ENCODE assay signal across 1 cellular context in genomic region chr16:51119576-51120288, GRCh38.
A peak's percentile ranks its signal among the peaks of the same experiment; 100 is the strongest.
TF ChIP-seq lines count a peak whose summit lies in the region.

No MANE protein-coding gene starts in this region.

TF ChIP-seq in HepG2, 621 proteins besides CTCF, POLR2A, EP300 and RAD21 (continued from another document and continues in another):
- no peak for TF ChIP-seq MNT (IDR thresholded peaks at IDR 0.05)
- TF ChIP-seq HNF1B (CRISPR knock-in tag; IDR thresholded peaks at IDR 0.05): no peak
- no peak for TF ChIP-seq CBX1 (IDR thresholded peaks at IDR 0.05; ENCODE audit: low read depth)
- no peak for TF ChIP-seq DZIP1 (CRISPR knock-in tag; IDR thresholded peaks at IDR 0.05)
- TF ChIP-seq U2AF2 (IDR thresholded peaks at IDR 0.05; ENCODE audit: low read depth, low read length): no peak
- TF ChIP-seq KLF9 (CRISPR knock-in tag; IDR thresholded peaks at IDR 0.05; ENCODE audit: low read depth): no peak
- TF ChIP-seq ISL2 (CRISPR knock-in tag; IDR thresholded peaks at IDR 0.05): peak; percentile 44; the same call in 1 of the 2 replicates
- no peak for TF ChIP-seq TEF (CRISPR knock-in tag; IDR thresholded peaks at IDR 0.05)
- TF ChIP-seq MTA1 (CRISPR knock-in tag; IDR thresholded peaks at IDR 0.05; ENCODE audit: borderline replicate concordance): no peak
- no peak for TF ChIP-seq NFAT5 (CRISPR knock-in tag; IDR thresholded peaks at IDR 0.05)
- TF ChIP-seq SIN3A (IDR thresholded peaks at IDR 0.05; ENCODE audit: borderline replicate concordance, low read depth, low read length): no peak
- peak; percentile 27; the same call in 1 of the 2 replicates for TF ChIP-seq TBX2 (CRISPR knock-in tag; IDR thresholded peaks at IDR 0.05; ENCODE audit: borderline replicate concordance)
- TF ChIP-seq BHLHE40 (IDR thresholded peaks at IDR 0.05; ENCODE audit: low read length): no peak
- TF ChIP-seq SRY (CRISPR knock-in tag; IDR thresholded peaks at IDR 0.05): no peak
- TF ChIP-seq ZNF678 (CRISPR knock-in tag; IDR thresholded peaks at IDR 0.05): peak; percentile 73; the same call in 1 of the 2 replicates
- TF ChIP-seq NFE2L2 (IDR thresholded peaks at IDR 0.05; ENCODE audit: low read length): no peak
- no peak for TF ChIP-seq PRDM15 (CRISPR knock-in tag; IDR thresholded peaks at IDR 0.05)
- TF ChIP-seq THRA (CRISPR knock-in tag; IDR thresholded peaks at IDR 0.05; ENCODE audit: borderline replicate concordance): no peak
- TF ChIP-seq ZNF329 (CRISPR knock-in tag; IDR thresholded peaks at IDR 0.05; ENCODE audit: low read depth): peak; percentile 64; the same call in 1 of the 2 replicates
- TF ChIP-seq MTA3 (CRISPR knock-in tag; IDR thresholded peaks at IDR 0.05): no peak
- TF ChIP-seq ARNTL (CRISPR knock-in tag; IDR thresholded peaks at IDR 0.05): no peak
- TF ChIP-seq ZFYVE20 (CRISPR knock-in tag; IDR thresholded peaks at IDR 0.05; ENCODE audit: borderline replicate concordance, low read depth): no peak
- no peak for TF ChIP-seq ZFX (CRISPR knock-in tag; IDR thresholded peaks at IDR 0.05; ENCODE audit: low read depth)
- no peak for TF ChIP-seq ZKSCAN1 (IDR thresholded peaks at IDR 0.05; ENCODE audit: low read length)
- no peak for TF ChIP-seq THAP9 (CRISPR knock-in tag; IDR thresholded peaks at IDR 0.05; ENCODE audit: borderline replicate concordance)
- TF ChIP-seq HNRNPL (IDR thresholded peaks at IDR 0.05; ENCODE audit: low read depth, low read length): no peak
- TF ChIP-seq NFIB (CRISPR knock-in tag; IDR thresholded peaks at IDR 0.05; ENCODE audit: borderline replicate concordance): no peak
- TF ChIP-seq KLF6 (CRISPR knock-in tag; IDR thresholded peaks at IDR 0.05): no peak
- peak; percentile 56; the same call in 1 of the 2 replicates for TF ChIP-seq ZNF747 (CRISPR knock-in tag; IDR thresholded peaks at IDR 0.05; ENCODE audit: borderline replicate concordance)
- TF ChIP-seq ZNF891 (CRISPR knock-in tag; IDR thresholded peaks at IDR 0.05): no peak
- no peak for TF ChIP-seq ZFP91 (CRISPR knock-in tag; IDR thresholded peaks at IDR 0.05; ENCODE audit: borderline replicate concordance)
- no peak for TF ChIP-seq FOXJ3 (CRISPR knock-in tag; IDR thresholded peaks at IDR 0.05; ENCODE audit: borderline replicate concordance)
- no peak for TF ChIP-seq ZFP36 (IDR thresholded peaks at IDR 0.05; ENCODE audit: borderline replicate concordance, low read depth, low read length, partially characterized antibody)
- no peak for TF ChIP-seq SRSF4 (IDR thresholded peaks at IDR 0.05; ENCODE audit: low read depth, low read length, poor library complexity, severe bottlenecking)
- no peak for TF ChIP-seq ZBTB1 (CRISPR knock-in tag; IDR thresholded peaks at IDR 0.05; ENCODE audit: borderline replicate concordance)
- TF ChIP-seq ZNF230 (CRISPR knock-in tag; IDR thresholded peaks at IDR 0.05): no peak
- TF ChIP-seq HDAC2 (CRISPR knock-in tag; IDR thresholded peaks at IDR 0.05): 0 out of 2 replicates have a peak, but pooled peaks have one; percentile 25
- TF ChIP-seq PHF8 (CRISPR knock-in tag; IDR thresholded peaks at IDR 0.05): 0 out of 2 replicates have a peak, but pooled peaks have one; percentile 3
- TF ChIP-seq KDM6A (CRISPR knock-in tag; IDR thresholded peaks at IDR 0.05; ENCODE audit: low read depth): no peak
